ENCODE assay signal across 24 cellular contexts in genomic region chr11:95392644-95393043, GRCh38.
"Had no signal": no experiment of that assay in that cellular context is flagged by ENCODE, and none has a peak within 500 bp of the region (broad histone marks: within the 10 kb centered on the region; RNA-seq: fewer than 3 reads in every experiment).

No MANE protein-coding gene starts in this region.

- H3K4me2 ChIP-seq: hepatocyte had no signal

- ATAC-seq: foreskin keratinocyte; gastroesophageal sphincter; heart left ventricle; left ventricle myocardium superior; lower lobe of right lung; mucosa of descending colon; natural killer cell treated with Interleukin-12 subunit alpha and Interleukin-12 subunit beta and Interleukin-15 and Interleukin-18, amount 100 ng/mL, for 72 hours; right lobe of liver; stimulated activated naive B cell treated with anti-CD40 and anti-IgM and Interleukin-4, amounts not matched to agents 10 μg/mL and 1 μg/mL and 100 μg/mL, for 72 hours; upper lobe of right lung had no signal

- FAIRE-seq: keratinocyte, small intestine had no signal

- H3K4me1 ChIP-seq: esophagus muscularis mucosa, foreskin keratinocyte, gastroesophageal sphincter, heart left ventricle, lower lobe of right lung, parathyroid adenoma, tibial nerve, upper lobe of right lung, uterus had no signal

- H3K27ac ChIP-seq: esophagus muscularis mucosa, foreskin keratinocyte, gastroesophageal sphincter, heart left ventricle, hepatocyte, lower lobe of right lung, parathyroid adenoma, right lobe of liver, thoracic aorta, tibial nerve, upper lobe of right lung, uterus had no signal

- H3K79me2 ChIP-seq: hepatocyte, parathyroid adenoma had no signal

- H3K27me3 ChIP-seq: esophagus muscularis mucosa, foreskin keratinocyte, gastroesophageal sphincter, heart left ventricle, hepatocyte, right lobe of liver, tibial nerve, upper lobe of right lung, uterus had no signal

- H3K36me3 ChIP-seq: esophagus muscularis mucosa, gastroesophageal sphincter, heart left ventricle, lower lobe of right lung, right lobe of liver, thoracic aorta, tibial nerve, upper lobe of right lung, uterus had no signal

- H3K9ac ChIP-seq: parathyroid adenoma had no signal

- H3K4me3 ChIP-seq: esophagus muscularis mucosa, gastroesophageal sphincter, heart left ventricle, hepatocyte, lower lobe of right lung, mucosa of descending colon, right lobe of liver, thoracic aorta, tibial nerve, upper lobe of right lung, uterus had no signal

- DNase-seq: cortex of kidney; effector CD4-positive, alpha-beta T cell; foreskin keratinocyte; heart left ventricle; immature natural killer cell; left ventricle myocardium superior; lower lobe of right lung; mucosa of descending colon; naive B cell; right lobe of liver; small intestine; stimulated activated CD4-positive, alpha-beta T cell treated with anti-CD3 and anti-CD28 coated beads, Interleukin-15, amount 100 ng/mL, for 24 hours; stimulated activated CD4-positive, alpha-beta T cell treated with anti-CD3 and anti-CD28 coated beads, Interleukin-2, amount 100 ng/mL, for 48 hours; stimulated activated naive B cell treated with anti-CD40 and anti-IgM and Interleukin-4, amounts not matched to agents 10 μg/mL and 1 μg/mL and 100 μg/mL, for 72 hours; upper lobe of right lung; uterus had no signal
